ENCODE assay signal across 1 cellular context in the genomic region with DNA sequence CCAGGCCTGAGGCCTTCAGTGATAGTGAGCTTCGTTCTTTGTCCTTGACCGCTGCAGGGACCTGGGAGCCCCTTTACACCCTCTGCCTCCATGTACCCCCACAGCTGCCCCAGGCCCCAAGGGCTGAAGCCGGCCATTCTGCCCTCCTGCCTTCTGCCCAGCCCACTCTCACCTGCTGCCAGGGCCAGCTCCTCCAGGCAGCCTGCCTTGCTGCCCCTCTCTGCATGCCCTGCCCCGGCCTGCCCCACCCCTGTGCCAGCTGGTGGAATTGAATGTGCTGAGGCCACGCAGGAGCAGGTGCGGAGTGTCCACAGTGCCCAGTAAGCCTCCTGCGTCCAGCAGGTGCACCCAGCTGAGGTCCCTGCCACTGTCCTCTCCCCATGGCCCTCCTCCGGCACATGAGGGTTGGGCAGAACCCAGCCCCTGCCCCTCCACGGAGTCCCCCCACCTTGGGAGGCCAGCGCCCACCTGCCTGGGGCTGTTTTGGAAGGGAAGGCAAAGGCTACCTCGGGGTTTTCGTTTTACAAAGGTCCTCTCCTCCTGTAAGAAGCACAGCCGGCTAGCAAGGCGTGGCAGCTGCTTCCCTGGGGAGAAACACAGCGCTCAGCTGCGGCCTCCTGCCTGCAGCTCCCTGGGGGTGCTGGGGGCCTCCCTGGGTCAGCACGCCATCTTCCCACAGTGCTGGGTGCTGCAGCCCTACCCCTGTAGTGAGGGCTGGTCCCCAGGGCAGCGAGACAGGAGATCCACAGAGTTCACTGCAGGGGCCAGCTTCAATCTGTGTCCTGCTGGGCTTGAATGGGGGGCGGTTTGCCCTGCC.
TF ChIP-seq lines count a peak whose summit lies in the region.

No MANE protein-coding gene starts in this region.

TF ChIP-seq in HCT116, 20 proteins besides CTCF, POLR2A, EP300 and RAD21 (continued from another document):
- TF ChIP-seq POLR2AphosphoS5 (IDR thresholded peaks at IDR 0.05; ENCODE audit: low read depth, low read length), result no peak
- no peak for TF ChIP-seq EZH2 (IDR thresholded peaks at IDR 0.05)
